10 cellular contexts compared by ENCODE assay signal in genomic region chr10:69630651-69631400, GRCh38. TPM values are rescaled to one million over a fixed set of nuclear protein-coding genes. Genes with fewer than 3 reads are reported as not detected.
DNase-seq lines count a peak whose midpoint lies in the region; ATAC-seq, FAIRE-seq and TF ChIP-seq lines count a peak whose summit lies in the region.
"Had no signal": no experiment of that assay in that cellular context is flagged by ENCODE, and none has a peak within 500 bp of the region (broad histone marks: within the 10 kb centered on the region; RNA-seq: fewer than 3 reads in every experiment).

No MANE protein-coding gene starts in this region.

- H3K4me1 ChIP-seq in upper lobe of left lung, result peaks cover 7 to 18% (median 12%) of the 10 kb centered on the region in 4 donors

- H3K27ac ChIP-seq in upper lobe of left lung, result no peak overlapping the region

- FAIRE-seq in bronchial epithelial cell (lab: Jason Lieb, UNC), result no peak

- TF ChIP-seq POLR2A in upper lobe of left lung (IDR thresholded peaks at IDR 0.05), result no peak

- H3K27me3 Mint-ChIP-seq in activated naive CD4-positive, alpha-beta T cell treated with anti-CD3 and anti-CD28 coated beads, Interleukin-2, amount 10 ng/mL, durations not matched to agents 7 days and 5 days, result peaks cover 9% of the 10 kb centered on the region
- peaks cover 26% of the 10 kb centered on the region for H3K27me3 Mint-ChIP-seq in mesothelial cell of epicardium (ENCODE audit: low read depth)

- no peak for TF ChIP-seq EP300 in upper lobe of left lung (IDR thresholded peaks at IDR 0.05)

- no peaks in the 10 kb centered on the region for H3K36me3 ChIP-seq in bronchial epithelial cell (ENCODE audit: control insufficient read depth, insufficient read depth, low read length)
- no peaks in the 10 kb centered on the region for H3K36me3 ChIP-seq in upper lobe of left lung
- H3K36me3 ChIP-seq: adrenal gland had no signal

- WGBS in upper lobe of left lung, 2 donors, result 70 to 73% methylated on average over 17 to 24 of the region's 24 CpGs

- DNase-seq in activated naive CD4-positive, alpha-beta T cell treated with anti-CD3 and anti-CD28 coated beads, Interleukin-2, amount 10 ng/mL, durations not matched to agents 7 days and 5 days, result no peak
- DNase-seq in activated naive CD4-positive, alpha-beta T cell treated with Interleukin-2 at 50 U/mL for 16 hours, result no peak
- DNase-seq in bronchial epithelial cell (ENCODE audit: low read depth) (no peak), mesothelial cell of epicardium (ENCODE audit: low spot score in 2 of 2, unreplicated experiment in 2 of 2) (peak in 1 of 2 experiments; percentile 37), upper lobe of left lung (peak in 1 of 2 donors; percentile 52)
- DNase-seq in central memory CD4-positive, alpha-beta T cell, result no peak
- DNase-seq in stimulated activated CD4-positive, alpha-beta T cell treated with anti-CD3 and anti-CD28 coated beads, Interleukin-1b, Interleukin-23, amount 100 ng/mL, for 48 hours, result no peak

- H3K36me3 Mint-ChIP-seq in activated naive CD4-positive, alpha-beta T cell treated with anti-CD3 and anti-CD28 coated beads, Interleukin-2, amount 10 ng/mL, durations not matched to agents 7 days and 5 days, result no peaks in the 10 kb centered on the region
- H3K36me3 Mint-ChIP-seq in mesothelial cell of epicardium, result peaks cover 8% of the 10 kb centered on the region

- H3K4me1 Mint-ChIP-seq in activated naive CD4-positive, alpha-beta T cell treated with anti-CD3 and anti-CD28 coated beads, Interleukin-2, amount 10 ng/mL, durations not matched to agents 7 days and 5 days, result peaks cover 14% of the 10 kb centered on the region
- peaks cover 10% of the 10 kb centered on the region for H3K4me1 Mint-ChIP-seq in mesothelial cell of epicardium

- CTCF ChIA-PET in activated naive CD4-positive, alpha-beta T cell treated with anti-CD3 and anti-CD28 coated beads, Interleukin-2, amount 10 ng/mL, durations not matched to agents 7 days and 5 days (lab: Charles Lee), result interaction anchor here (0.5 to 2.1 kb wide), 6 partner anchors 12 to 115 kb away, joined by 3 to 9 read pairs (median 6); no protein-coding TSS in a partner anchor

- no peak overlapping the region for H3K27ac Mint-ChIP-seq in activated naive CD4-positive, alpha-beta T cell treated with anti-CD3 and anti-CD28 coated beads, Interleukin-2, amount 10 ng/mL, durations not matched to agents 7 days and 5 days
- H3K27ac Mint-ChIP-seq in mesothelial cell of epicardium, result no peak overlapping the region

- H3K4me3 Mint-ChIP-seq in activated naive CD4-positive, alpha-beta T cell treated with anti-CD3 and anti-CD28 coated beads, Interleukin-2, amount 10 ng/mL, durations not matched to agents 7 days and 5 days, result peak overlapping the region; percentile 63
- H3K4me3 Mint-ChIP-seq in mesothelial cell of epicardium, result peak overlapping the region; percentile 73

- no peaks in the 10 kb centered on the region for H3K9me3 ChIP-seq in upper lobe of left lung
- H3K9me3 ChIP-seq: adrenal gland had no signal

- H3K9me3 Mint-ChIP-seq in activated naive CD4-positive, alpha-beta T cell treated with anti-CD3 and anti-CD28 coated beads, Interleukin-2, amount 10 ng/mL, durations not matched to agents 7 days and 5 days, result no peaks in the 10 kb centered on the region
- no peaks in the 10 kb centered on the region for H3K9me3 Mint-ChIP-seq in mesothelial cell of epicardium

- peak overlapping the region; percentile 56 for H3K4me3 ChIP-seq in bronchial epithelial cell (ENCODE audit: low read depth, low read length)
- H3K4me3 ChIP-seq in upper lobe of left lung, result peak overlapping the region; percentile 23 to 73 (median 61)

- ATAC-seq in upper lobe of left lung (ENCODE audit: low FRiP score in 2 of 2) (no peak), GM21576 (IDR thresholded peaks at IDR 0.05; ENCODE audit: unreplicated experiment) (no peak)

- H3K27me3 ChIP-seq in bronchial epithelial cell (ENCODE audit: control insufficient read depth, insufficient read depth, low read length), result no peaks in the 10 kb centered on the region
- peaks cover 0 to 10% (median 0%) of the 10 kb centered on the region in 4 donors for H3K27me3 ChIP-seq in upper lobe of left lung
- H3K27me3 ChIP-seq: adrenal gland had no signal

- TF ChIP-seq CTCF in bronchial epithelial cell (IDR thresholded peaks at IDR 0.05; ENCODE audit: insufficient read depth, low read length, severe bottlenecking) (no peak), mesothelial cell of epicardium (IDR thresholded peaks at IDR 0.05; ENCODE audit: unreplicated experiment) (no peak), upper lobe of left lung (IDR thresholded peaks at IDR 0.05) (no peak)

RNA-seq across cellular contexts. Expression of gene FAM241B, which starts 0.8 kb away (rescaled TPM):
- total RNA-seq in bronchial epithelial cell (2.6 and 4.6 TPM in 2 replicates), mesothelial cell of epicardium (19.2 to 20.9 TPM (median 20.1 TPM) in 3 replicates), upper lobe of left lung (1 to 10 TPM in 5 of 6 donors, not detected in 1; 3.1 to 7.7 (median 6.5) TPM)

RNA-seq across cellular contexts. Expression of gene NEUROG3, which starts 57.6 kb away (rescaled TPM):
- total RNA-seq in bronchial epithelial cell (not detected in 2 replicates), mesothelial cell of epicardium (not detected in 3 replicates), upper lobe of left lung (not detected)
- total RNA-seq: Daoy had no signal
